Comparison of ENCODE assay signal across 19 cellular contexts in genomic region chr10:77812741-77813140, GRCh38.
DNase-seq lines count a peak whose midpoint lies in the region; ATAC-seq, FAIRE-seq and TF ChIP-seq lines count a peak whose summit lies in the region.
"Had no signal": no experiment of that assay in that cellular context is flagged by ENCODE, and none has a peak within 500 bp of the region (broad histone marks: within the 10 kb centered on the region; RNA-seq: fewer than 3 reads in every experiment).

No MANE protein-coding gene starts in this region.

- no peak overlapping the region for H3K4me3 ChIP-seq in kidney (ENCODE audit: low read length in 2 of 2)
- H3K4me3 ChIP-seq in neural progenitor cell = no peak overlapping the region
- H3K4me3 ChIP-seq: GM23248 had no signal

- no peaks in the 10 kb centered on the region for H3K4me1 Mint-ChIP-seq in neural progenitor cell
- H3K4me1 Mint-ChIP-seq: CD4-positive, alpha-beta memory T cell had no signal

- H3K4me3 Mint-ChIP-seq in neural progenitor cell = no peak overlapping the region
- H3K4me3 Mint-ChIP-seq: CD4-positive, alpha-beta memory T cell had no signal

- H3K36me3 Mint-ChIP-seq in neural progenitor cell = peaks cover 31% of the 10 kb centered on the region
- H3K36me3 Mint-ChIP-seq: CD4-positive, alpha-beta memory T cell had no signal

- H4K20me1 ChIP-seq in neural progenitor cell (ENCODE audit: low read depth) = no peaks in the 10 kb centered on the region

- intact Hi-C loops in kidney (cut with DNase I) (no loop called here), posterior vena cava (cut with DNase I) (no loop called here)

- ATAC-seq in GM19035 (IDR thresholded peaks at IDR 0.05; ENCODE audit: unreplicated experiment) (no peak), HG02852 (IDR thresholded peaks at IDR 0.05; ENCODE audit: unreplicated experiment) (no peak)

- no peaks in the 10 kb centered on the region for H3K27me3 ChIP-seq in neural progenitor cell

- H3K9me3 Mint-ChIP-seq in neural progenitor cell = no peaks in the 10 kb centered on the region
- H3K9me3 Mint-ChIP-seq: CD4-positive, alpha-beta memory T cell had no signal

- TF ChIP-seq CTCF in kidney (IDR thresholded peaks at IDR 0.05; ENCODE audit: borderline replicate concordance, extremely low read depth, insufficient read depth) (no peak), neural progenitor cell (IDR thresholded peaks at IDR 0.05) (no peak)

- no peaks in the 10 kb centered on the region for H3K4me1 ChIP-seq in kidney (ENCODE audit: control insufficient read depth in 1 of 2, insufficient read depth in 1 of 2, low read depth in 1 of 2, low read length in 2 of 2)
- H3K4me1 ChIP-seq in neural progenitor cell = no peaks in the 10 kb centered on the region

- H3K27ac ChIP-seq in kidney (ENCODE audit: low read depth in 2 of 2, low read length in 2 of 2) (no peak overlapping the region), neural progenitor cell (no peak overlapping the region)
- H3K27ac ChIP-seq: GM23248 had no signal

- no peaks in the 10 kb centered on the region for H3F3A ChIP-seq in neural progenitor cell (ENCODE audit: low read depth)

- H3K79me2 ChIP-seq in neural progenitor cell (ENCODE audit: low read depth) = no peaks in the 10 kb centered on the region

- peak overlapping the region; percentile 42 for H3K27ac Mint-ChIP-seq in neural progenitor cell
- H3K27ac Mint-ChIP-seq: CD4-positive, alpha-beta memory T cell had no signal

- no peak overlapping the region for H3K4me2 ChIP-seq in neural progenitor cell

- H3K36me3 ChIP-seq in kidney (ENCODE audit: control insufficient read depth in 1 of 2, insufficient read depth in 2 of 2, low read length in 2 of 2) (peaks cover 46 to 62% of the 10 kb centered on the region in 2 donors), neural progenitor cell (no peaks in the 10 kb centered on the region)

- H3K9me3 ChIP-seq in kidney (ENCODE audit: control insufficient read depth in 1 of 2, low read length in 2 of 2) = no peaks in the 10 kb centered on the region
- no peaks in the 10 kb centered on the region for H3K9me3 ChIP-seq in neural progenitor cell (ENCODE audit: low read depth)

- H2AFZ ChIP-seq in neural progenitor cell (replicated peaks) = no peak overlapping the region
- H2AFZ ChIP-seq: GM23248 had no signal

- H3K9ac ChIP-seq in kidney (ENCODE audit: low read length in 2 of 2) (no peak overlapping the region), neural progenitor cell (no peak overlapping the region)
- H3K9ac ChIP-seq: GM23248 had no signal

- H3K27me3 Mint-ChIP-seq in neural progenitor cell (ENCODE audit: insufficient read depth, low read depth) = peaks cover 7% of the 10 kb centered on the region
- H3K27me3 Mint-ChIP-seq: CD4-positive, alpha-beta memory T cell had no signal

- no peak for FAIRE-seq in kidney (lab: Jason Lieb, UNC)
- FAIRE-seq: GM12891, GM18507, H1 had no signal

- peak; percentile 27 for DNase-seq in kidney
- no peak for DNase-seq in neural progenitor cell (ENCODE audit: low spot score)
- peak; percentile 58 for DNase-seq in posterior vena cava (ENCODE audit: low spot score)
- DNase-seq in ecto neural progenitor cell (ENCODE audit: low spot score) = no peak
- DNase-seq: C1 segment of cervical spinal cord; Calu3; CD4-positive, alpha-beta memory T cell; COR-L47; DMS53; DMS79 treated with DMSO at 0.1 percent for 48 hours; GF-D8; GM23248; H7; HCEC 1CT had no signal

Comparison
In these comparisons a context has a peak if more than half of its experiments do, and no peak if none do; other contexts are left out.
1. DNase-seq: peak in kidney (single experiment) and posterior vena cava (single experiment); none in neural progenitor cell (single experiment) and ecto neural progenitor cell (single experiment).